10 cellular contexts compared by ENCODE assay signal in genomic region chr5:93572101-93572772, GRCh38. TPM values are rescaled to one million over a fixed set of nuclear protein-coding genes. Genes with fewer than 3 reads are reported as not detected.
DNase-seq lines count a peak whose midpoint lies in the region; ATAC-seq and TF ChIP-seq lines count a peak whose summit lies in the region.
"Had no signal": no experiment of that assay in that cellular context is flagged by ENCODE, and none has a peak within 500 bp of the region (broad histone marks: within the 10 kb centered on the region; RNA-seq: fewer than 3 reads in every experiment).

No MANE protein-coding gene starts in this region.

- H3K4me1 ChIP-seq in GM23248 (ENCODE audit: insufficient read depth) = no peaks in the 10 kb centered on the region
- no peaks in the 10 kb centered on the region for H3K4me1 ChIP-seq in foreskin keratinocyte

- peak overlapping the region; percentile 62 for H3K4me2 ChIP-seq in GM23248 (ENCODE audit: unreplicated experiment)

- H2AFZ ChIP-seq in GM23248 = peak overlapping the region; percentile 66

- H4K20me1 ChIP-seq in GM23248 (ENCODE audit: insufficient read depth) = no peaks in the 10 kb centered on the region

- H3K9ac ChIP-seq in GM23248 = no peak overlapping the region

- H3K27ac ChIP-seq in GM23248 (no peak overlapping the region), foreskin keratinocyte (no peak overlapping the region)

- WGBS in GM23248 (ENCODE audit: low coverage in 1 of 2, low lambda C conversion rate in 2 of 2, missing lambda C conversion rate in 2 of 2), 2 experiments = 15% methylated on average over 39 to 41 of the region's 46 CpGs

- H3K9me2 ChIP-seq in GM23248 (ENCODE audit: insufficient read depth) = no peaks in the 10 kb centered on the region

- H3F3A ChIP-seq in GM23248 (ENCODE audit: insufficient read depth) = no peaks in the 10 kb centered on the region

- peaks cover 11% of the 10 kb centered on the region for H3K4me1 Mint-ChIP-seq in activated naive CD8-positive, alpha-beta T cell treated with anti-CD3 and anti-CD28 coated beads, Interleukin-2, amount 10 ng/mL, durations not matched to agents 7 days and 5 days

- no peak for ATAC-seq in activated naive CD8-positive, alpha-beta T cell treated with anti-CD3 and anti-CD28 coated beads, Interleukin-2, amount 10 ng/mL, durations not matched to agents 7 days and 5 days (ENCODE audit: low read depth)
- ATAC-seq in foreskin keratinocyte (no peak), HG03045 (IDR thresholded peaks at IDR 0.05; ENCODE audit: unreplicated experiment) (no peak), GM21447 (IDR thresholded peaks at IDR 0.05; ENCODE audit: unreplicated experiment) (no peak)

- peaks cover 90% of the 10 kb centered on the region for H3K79me2 ChIP-seq in GM23248 (ENCODE audit: insufficient read depth)

- peak; percentile 55 for DNase-seq in GM23248
- DNase-seq in activated naive CD8-positive, alpha-beta T cell treated with anti-CD3 and anti-CD28 coated beads, Interleukin-2, amount 10 ng/mL, durations not matched to agents 7 days and 5 days = no peak
- DNase-seq in skeletal muscle cell (ENCODE audit: low read depth) = no peak
- no peak for DNase-seq in foreskin keratinocyte
- DNase-seq in GM10248 (ENCODE audit: extremely low spot score) = no peak
- DNase-seq: cerebellar nuclear complex, NCI-H526 treated with DMSO at 0.1 percent for 48 hours had no signal

- TF ChIP-seq CTCF in foreskin keratinocyte (conservative IDR thresholded peaks at IDR 0.05) = no peak
- no peak for TF ChIP-seq CTCF in GM10248 (IDR thresholded peaks at IDR 0.05; ENCODE audit: control extremely low read depth, extremely low read depth, low read depth, missing control alignments)

- no peaks in the 10 kb centered on the region for H3K27me3 ChIP-seq in GM23248 (replicated peaks; ENCODE audit: insufficient read depth)
- H3K27me3 ChIP-seq in foreskin keratinocyte = peaks cover 100% of the 10 kb centered on the region

- H3K4me3 Mint-ChIP-seq in activated naive CD8-positive, alpha-beta T cell treated with anti-CD3 and anti-CD28 coated beads, Interleukin-2, amount 10 ng/mL, durations not matched to agents 7 days and 5 days = peak overlapping the region; percentile 39

- CTCF ChIA-PET in GM10248 (lab: Yijun Ruan, JAX) = interaction anchor here (0.9 kb wide), 1 partner anchor 11 kb away, joined by 3 read pairs; no protein-coding TSS in a partner anchor

- no peaks in the 10 kb centered on the region for H3K9me3 ChIP-seq in GM23248 (ENCODE audit: low read depth)
- H3K9me3 ChIP-seq in iPS-18c (ENCODE audit: control insufficient read depth, insufficient read depth, low read length) = peaks cover 2% of the 10 kb centered on the region

- in situ Hi-C loops in GM23248 (cut with MboI) = no loop called here

- POLR2A ChIA-PET in activated naive CD8-positive, alpha-beta T cell treated with anti-CD3 and anti-CD28 coated beads, Interleukin-2, amount 10 ng/mL, durations not matched to agents 7 days and 5 days (lab: Charles Lee) = interaction anchor here (1.0 to 1.4 kb wide), 2 partner anchors 14 to 29 kb away, joined by 3 read pairs; no protein-coding TSS in a partner anchor
- POLR2A ChIA-PET in GM10248 (lab: Yijun Ruan, JAX) = no interaction called here

- peaks cover 1% of the 10 kb centered on the region for H3K36me3 Mint-ChIP-seq in activated naive CD8-positive, alpha-beta T cell treated with anti-CD3 and anti-CD28 coated beads, Interleukin-2, amount 10 ng/mL, durations not matched to agents 7 days and 5 days

- peaks cover 88% of the 10 kb centered on the region for H3K27me3 Mint-ChIP-seq in activated naive CD8-positive, alpha-beta T cell treated with anti-CD3 and anti-CD28 coated beads, Interleukin-2, amount 10 ng/mL, durations not matched to agents 7 days and 5 days

- no peaks in the 10 kb centered on the region for H3K9me3 Mint-ChIP-seq in activated naive CD8-positive, alpha-beta T cell treated with anti-CD3 and anti-CD28 coated beads, Interleukin-2, amount 10 ng/mL, durations not matched to agents 7 days and 5 days

- H3K27ac Mint-ChIP-seq in activated naive CD8-positive, alpha-beta T cell treated with anti-CD3 and anti-CD28 coated beads, Interleukin-2, amount 10 ng/mL, durations not matched to agents 7 days and 5 days = no peak overlapping the region

- H3K4me3 ChIP-seq in GM23248 (peak overlapping the region; percentile 62), iPS-18c (ENCODE audit: insufficient read depth, low read depth, low read length) (peak overlapping the region; percentile 43; the same call in 1 of the 2 replicates), skeletal muscle cell (ENCODE audit: low read depth, low read length) (peak overlapping the region; percentile 43)

- H3K36me3 ChIP-seq in GM23248 (ENCODE audit: low read depth) = no peaks in the 10 kb centered on the region

RNA-seq across cellular contexts. Expression of gene NR2F1-AS1, which starts 8.8 kb away (rescaled TPM):
- total RNA-seq in GM23248 (2014; rRNA removed; shearing (Covaris generic)) = 8.3 and 13.4 TPM in 2 replicates
- polyA plus RNA-seq in GM23248 (2016; fragmentation: Nextera tagmentation; extraction: Ambion mirVana) (33.7 and 36.0 TPM in 2 replicates), foreskin keratinocyte (not detected in 2 replicates)
- total RNA-seq in activated naive CD8-positive, alpha-beta T cell treated with anti-CD3 and anti-CD28 coated beads, Interleukin-2, amount 10 ng/mL, durations not matched to agents 7 days and 5 days = not detected
- not detected in 2 replicates for total RNA-seq in foreskin keratinocyte

RNA-seq across cellular contexts. Expression of gene NR2F1, which starts 10.8 kb away (rescaled TPM):
- 14.3 and 17.1 TPM in 2 replicates for total RNA-seq in GM23248 (2014; rRNA removed; shearing (Covaris generic))
- polyA plus RNA-seq in GM23248 (2016; fragmentation: Nextera tagmentation; extraction: Ambion mirVana) = 4.5 and 5.6 TPM in 2 replicates
- not detected for total RNA-seq in activated naive CD8-positive, alpha-beta T cell treated with anti-CD3 and anti-CD28 coated beads, Interleukin-2, amount 10 ng/mL, durations not matched to agents 7 days and 5 days
- not detected in 2 replicates for total RNA-seq in foreskin keratinocyte
- polyA plus RNA-seq in foreskin keratinocyte = not detected in 2 replicates

Comparison
In these comparisons a context has a peak if more than half of its experiments do, and no peak if none do; other contexts are left out.
1. RNA of gene NR2F1, which starts 10.8 kb away (total RNA-seq): 14.3 to 17.1 TPM in GM23248; not detected in activated naive CD8-positive, alpha-beta T cell treated with anti-CD3 and anti-CD28 coated beads, Interleukin-2, amount 10 ng/mL, durations not matched to agents 7 days and 5 days and not detected in foreskin keratinocyte; every median in the first group is over 10 times any median in the second.
2. Peak in every context shown above with its lines, with median percentiles within 50 percentile points of each other: H3K4me3 ChIP-seq.